In the genomic region with DNA sequence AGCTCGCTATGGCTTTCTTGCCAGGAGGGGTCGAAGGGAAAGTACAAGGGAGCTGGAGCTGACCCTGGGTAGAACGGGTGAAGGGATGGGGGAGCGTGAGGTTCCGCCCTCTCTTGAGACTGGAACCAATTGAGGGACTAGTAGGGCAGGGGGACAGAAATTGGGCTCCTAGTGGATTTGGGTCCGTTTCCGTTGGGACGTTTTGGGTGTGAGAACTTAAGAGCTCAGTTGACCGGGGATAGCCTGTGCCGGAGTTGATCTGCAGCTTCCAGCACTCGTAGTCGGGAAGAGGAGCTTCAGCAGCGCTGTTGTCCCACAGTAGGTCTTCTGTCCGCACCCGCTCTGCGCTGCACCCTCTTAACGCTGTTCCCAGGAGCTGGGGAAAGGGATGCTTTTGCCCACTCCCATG, we compare ENCODE assay signal across 1 cellular context.
A peak's percentile ranks its signal among the peaks of the same experiment; 100 is the strongest.
TF ChIP-seq lines count a peak whose summit lies in the region.

No MANE protein-coding gene starts in this region.

TF ChIP-seq in HepG2, 621 proteins besides CTCF, POLR2A, EP300 and RAD21 (continued from another document):
- TF ChIP-seq, protein P1, sequence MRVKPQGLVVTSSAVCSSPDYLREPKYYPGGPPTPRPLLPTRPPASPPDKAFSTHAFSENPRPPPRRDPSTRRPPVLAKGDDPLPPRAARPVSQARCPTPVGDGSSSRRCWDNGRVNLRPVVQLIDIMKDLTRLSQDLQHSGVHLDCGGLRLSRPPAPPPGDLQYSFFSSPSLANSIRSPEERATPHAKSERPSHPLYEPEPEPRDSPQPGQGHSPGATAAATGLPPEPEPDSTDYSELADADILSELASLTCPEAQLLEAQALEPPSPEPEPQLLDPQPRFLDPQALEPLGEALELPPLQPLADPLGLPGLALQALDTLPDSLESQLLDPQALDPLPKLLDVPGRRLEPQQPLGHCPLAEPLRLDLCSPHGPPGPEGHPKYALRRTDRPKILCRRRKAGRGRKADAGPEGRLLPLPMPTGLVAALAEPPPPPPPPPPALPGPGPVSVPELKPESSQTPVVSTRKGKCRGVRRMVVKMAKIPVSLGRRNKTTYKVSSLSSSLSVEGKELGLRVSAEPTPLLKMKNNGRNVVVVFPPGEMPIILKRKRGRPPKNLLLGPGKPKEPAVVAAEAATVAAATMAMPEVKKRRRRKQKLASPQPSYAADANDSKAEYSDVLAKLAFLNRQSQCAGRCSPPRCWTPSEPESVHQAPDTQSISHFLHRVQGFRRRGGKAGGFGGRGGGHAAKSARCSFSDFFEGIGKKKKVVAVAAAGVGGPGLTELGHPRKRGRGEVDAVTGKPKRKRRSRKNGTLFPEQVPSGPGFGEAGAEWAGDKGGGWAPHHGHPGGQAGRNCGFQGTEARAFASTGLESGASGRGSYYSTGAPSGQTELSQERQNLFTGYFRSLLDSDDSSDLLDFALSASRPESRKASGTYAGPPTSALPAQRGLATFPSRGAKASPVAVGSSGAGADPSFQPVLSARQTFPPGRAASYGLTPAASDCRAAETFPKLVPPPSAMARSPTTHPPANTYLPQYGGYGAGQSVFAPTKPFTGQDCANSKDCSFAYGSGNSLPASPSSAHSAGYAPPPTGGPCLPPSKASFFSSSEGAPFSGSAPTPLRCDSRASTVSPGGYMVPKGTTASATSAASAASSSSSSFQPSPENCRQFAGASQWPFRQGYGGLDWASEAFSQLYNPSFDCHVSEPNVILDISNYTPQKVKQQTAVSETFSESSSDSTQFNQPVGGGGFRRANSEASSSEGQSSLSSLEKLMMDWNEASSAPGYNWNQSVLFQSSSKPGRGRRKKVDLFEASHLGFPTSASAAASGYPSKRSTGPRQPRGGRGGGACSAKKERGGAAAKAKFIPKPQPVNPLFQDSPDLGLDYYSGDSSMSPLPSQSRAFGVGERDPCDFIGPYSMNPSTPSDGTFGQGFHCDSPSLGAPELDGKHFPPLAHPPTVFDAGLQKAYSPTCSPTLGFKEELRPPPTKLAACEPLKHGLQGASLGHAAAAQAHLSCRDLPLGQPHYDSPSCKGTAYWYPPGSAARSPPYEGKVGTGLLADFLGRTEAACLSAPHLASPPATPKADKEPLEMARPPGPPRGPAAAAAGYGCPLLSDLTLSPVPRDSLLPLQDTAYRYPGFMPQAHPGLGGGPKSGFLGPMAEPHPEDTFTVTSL (CRISPR knock-in tag; IDR thresholded peaks at IDR 0.05; ENCODE audit: borderline replicate concordance) = 0 out of 2 replicates have a peak, but pooled peaks have one; percentile 7
- TF ChIP-seq FOXP4 (CRISPR knock-in tag; IDR thresholded peaks at IDR 0.05) (no peak), ZBTB3 (CRISPR knock-in tag; IDR thresholded peaks at IDR 0.05; ENCODE audit: borderline replicate concordance, low read depth) (no peak), ZNF331 (CRISPR knock-in tag; IDR thresholded peaks at IDR 0.05) (no peak), CREBL2 (CRISPR knock-in tag; IDR thresholded peaks at IDR 0.05; ENCODE audit: borderline replicate concordance) (no peak), ZNF777 (CRISPR knock-in tag; IDR thresholded peaks at IDR 0.05) (peak; percentile 53; the same call in 1 of the 2 replicates), ZNF230 (CRISPR knock-in tag; IDR thresholded peaks at IDR 0.05) (0 out of 2 replicates have a peak, but pooled peaks have one; percentile 9), THAP9 (CRISPR knock-in tag; IDR thresholded peaks at IDR 0.05; ENCODE audit: borderline replicate concordance) (peak; percentile 6; the same call in 1 of the 2 replicates), ZNF572 (CRISPR knock-in tag; IDR thresholded peaks at IDR 0.05) (peak; percentile 33; the same call in 1 of the 2 replicates), ZFP91 (CRISPR knock-in tag; IDR thresholded peaks at IDR 0.05; ENCODE audit: borderline replicate concordance) (peak; percentile 25; the same call in 1 of the 2 replicates), BRD4 (CRISPR knock-in tag; IDR thresholded peaks at IDR 0.05) (no peak), ARNT (IDR thresholded peaks at IDR 0.05) (no peak), ZNF136 (CRISPR knock-in tag; IDR thresholded peaks at IDR 0.05; ENCODE audit: low read depth) (no peak), ZNF710 (CRISPR knock-in tag; IDR thresholded peaks at IDR 0.05; ENCODE audit: borderline replicate concordance) (no peak), DMAP1 (CRISPR knock-in tag; IDR thresholded peaks at IDR 0.05) (no peak), ZNF282 (IDR thresholded peaks at IDR 0.05; ENCODE audit: partially characterized antibody) (no peak)
TF ChIP-seq in HepG2: peak in this region for 12.
